Comparison of ENCODE assay signal across 8 cellular contexts in genomic region chr17:43006639-43007551, GRCh38. TPM values are rescaled to one million over a fixed set of nuclear protein-coding genes. Genes with fewer than 3 reads are reported as not detected.
DNase-seq lines count a peak whose midpoint lies in the region; ATAC-seq and TF ChIP-seq lines count a peak whose summit lies in the region.

TSS of gene IFI35 (plus strand) at chr17:43006784. CDS start at chr17:43006948, 164 bp downstream.

- no peaks in the 10 kb centered on the region for H3K27me3 Mint-ChIP-seq in CD8-positive, alpha-beta T cell (ENCODE audit: low read depth)

- H3K9me3 Mint-ChIP-seq in CD8-positive, alpha-beta T cell: no peaks in the 10 kb centered on the region

- CTCF ChIA-PET in CD8-positive, alpha-beta T cell (lab: Charles Lee): interaction anchor here (0.8 to 2.5 kb wide), 13 partner anchors 9 to 327 kb away, joined by 3 to 14 read pairs (median 3); partner anchors contain the start of genes RND2 and RPL27

- POLR2A ChIA-PET in CD8-positive, alpha-beta T cell (lab: Charles Lee): interaction anchor here (1.2 to 3.3 kb wide), 6 partner anchors 9 to 362 kb away, joined by 3 to 21 read pairs (median 5); partner anchors contain the start of gene RPL27

- peak; percentile 99 for ATAC-seq in CD8-positive, alpha-beta T cell
- ATAC-seq in GM19467 (IDR thresholded peaks at IDR 0.05; ENCODE audit: unreplicated experiment) (peak; percentile 77), heart left ventricle (peak; percentile 80 to 95 (median 85)), upper lobe of right lung (peak; percentile 96)

- peak within 1 kb of the TSS; percentile 99 for H3K9ac ChIP-seq in adipocyte (ENCODE audit: low read length)

- peak; percentile 65 to 90 (median 84) for DNase-seq in CD8-positive, alpha-beta T cell
- DNase-seq in LHCN-M2 (ENCODE audit: low read depth): peak; percentile 76
- peak; percentile 63 to 90 (median 74) for DNase-seq in T-helper 1 cell
- DNase-seq in adipocyte (ENCODE audit: low read depth): peak; percentile 91
- DNase-seq in heart left ventricle: peak; percentile 87 to 90 (median 89)
- DNase-seq in prostate gland (ENCODE audit: low spot score): peak; percentile 85
- peak; percentile 94 for DNase-seq in upper lobe of right lung

- H3K27me3 ChIP-seq in CD8-positive, alpha-beta T cell (ENCODE audit: insufficient read depth, low read length): no peaks in the 10 kb centered on the region
- H3K27me3 ChIP-seq in adipocyte (replicated peaks; ENCODE audit: control insufficient read depth, insufficient read depth, low read length) (no peaks in the 10 kb centered on the region), heart left ventricle (no peaks in the 10 kb centered on the region), prostate gland (replicated peaks; ENCODE audit: insufficient read depth) (no peaks in the 10 kb centered on the region), upper lobe of right lung (no peaks in the 10 kb centered on the region)

- peaks cover 27% of the 10 kb centered on the region for H3K4me1 Mint-ChIP-seq in CD8-positive, alpha-beta T cell (ENCODE audit: low read depth)

- H3K4me1 ChIP-seq in CD8-positive, alpha-beta T cell (ENCODE audit: insufficient read depth, low read length): peaks cover 11% of the 10 kb centered on the region
- peaks cover 23% of the 10 kb centered on the region for H3K4me1 ChIP-seq in adipocyte (ENCODE audit: control insufficient read depth, insufficient read depth, low read length)
- H3K4me1 ChIP-seq in heart left ventricle: peaks cover 2 to 58% (median 28%) of the 10 kb centered on the region in 12 donors
- no peaks in the 10 kb centered on the region for H3K4me1 ChIP-seq in prostate gland (replicated peaks)
- H3K4me1 ChIP-seq in upper lobe of right lung: peaks cover 22% of the 10 kb centered on the region

- peak within 1 kb of the TSS; percentile 82 for H3K27ac ChIP-seq in CD8-positive, alpha-beta T cell (ENCODE audit: low read depth, low read length)
- H3K27ac ChIP-seq in heart left ventricle (peak within 1 kb of the TSS; percentile 39 to 95 (median 91)), prostate gland (peak within 1 kb of the TSS; percentile 94 to 96), upper lobe of right lung (peak within 1 kb of the TSS; percentile 89)

- intact Hi-C loops in CD8-positive, alpha-beta T cell (cut with DNase I, micrococcal nuclease): loop anchor here (1.0 to 5.0 kb wide), 4 partner anchors 9 to 332 kb away; partner anchors contain the start of genes BRCA1 (in 1 of the 2) and RPL27 (in 1 of the 2)
- intact Hi-C loops in heart left ventricle (cut with DNase I) (loop anchor here in 1 of 10 donors (5.0 kb wide), 1 partner anchor 165 kb away; the partner anchor contains the start of gene NBR1), prostate gland (cut with DNase I) (loop anchor here (5.0 kb wide), 1 partner anchor 165 kb away; the partner anchor contains the start of gene NBR1), upper lobe of right lung (cut with DNase I) (no loop called here)

- TF ChIP-seq CTCF in CD8-positive, alpha-beta T cell (IDR thresholded peaks at IDR 0.05): peak; percentile 57
- TF ChIP-seq CTCF in heart left ventricle (IDR thresholded peaks at IDR 0.05) (peak in 10 of 12 donors; percentile 25 to 78 (median 56)), prostate gland (IDR thresholded peaks at IDR 0.05) (peak in 3 of 4 experiments; percentile 51 to 53 (median 52)), upper lobe of right lung (IDR thresholded peaks at IDR 0.05) (peak; percentile 53)

- no peaks in the 10 kb centered on the region for H3K9me3 ChIP-seq in CD8-positive, alpha-beta T cell (ENCODE audit: low read length)
- H3K9me3 ChIP-seq in adipocyte (ENCODE audit: control insufficient read depth, low read length) (no peaks in the 10 kb centered on the region), heart left ventricle (no peaks in the 10 kb centered on the region), prostate gland (no peaks in the 10 kb centered on the region), upper lobe of right lung (no peaks in the 10 kb centered on the region)

- H3K27ac Mint-ChIP-seq in CD8-positive, alpha-beta T cell: peak within 1 kb of the TSS; percentile 99

- WGBS in heart left ventricle, 4 donors: 29 to 34% (median 34%) methylated on average over 16 to 18 of the region's 18 CpGs
- 25% methylated on average over 18 of the region's 18 CpGs for WGBS in prostate gland

- peaks cover 43% of the 10 kb centered on the region for H3K36me3 Mint-ChIP-seq in CD8-positive, alpha-beta T cell

- H3K4me3 Mint-ChIP-seq in CD8-positive, alpha-beta T cell: peak within 1 kb of the TSS; percentile 99

- H3K4me3 ChIP-seq in CD8-positive, alpha-beta T cell (ENCODE audit: low read depth, low read length): peak within 1 kb of the TSS; percentile 75
- H3K4me3 ChIP-seq in adipocyte (ENCODE audit: low read length) (peak within 1 kb of the TSS; percentile 99), heart left ventricle (peak within 1 kb of the TSS; percentile 35 to 90 (median 72)), prostate gland (peak within 1 kb of the TSS; percentile 64 to 65), upper lobe of right lung (peak within 1 kb of the TSS; percentile 65)

- H3K36me3 ChIP-seq in CD8-positive, alpha-beta T cell (ENCODE audit: insufficient read depth, low read length): peaks cover 15% of the 10 kb centered on the region
- H3K36me3 ChIP-seq in adipocyte (ENCODE audit: control insufficient read depth, insufficient read depth, low read length, severe bottlenecking) (peaks cover 18% of the 10 kb centered on the region), heart left ventricle (peaks cover 0 to 44% (median 27%) of the 10 kb centered on the region in 9 donors), prostate gland (peaks cover 0 to 12% of the 10 kb centered on the region in 2 donors), upper lobe of right lung (peaks cover 31% of the 10 kb centered on the region)

- peak in 1 of 2 donors; percentile 34 for TF ChIP-seq POLR2A in heart left ventricle (IDR thresholded peaks at IDR 0.05)
- peak; percentile 41 for TF ChIP-seq POLR2A in prostate gland (IDR thresholded peaks at IDR 0.05)

RNA-seq across cellular contexts. Expression of gene IFI35, which starts in this region (rescaled TPM):
- total RNA-seq in CD8-positive, alpha-beta T cell: 10 to 100 TPM; 24.3 to 25.6 TPM
- total RNA-seq in LHCN-M2 (2014; rRNA removed) (12.6 and 26.3 TPM in 2 replicates), heart left ventricle (10 to 100 TPM in 8 of 9 donors, 1 to 10 TPM in 1; 8.4 to 66.7 (median 11.9) TPM), prostate gland (10 to 100 TPM; 35.6 to 40.1 TPM), upper lobe of right lung (47.7 TPM)
- polyA plus RNA-seq in LHCN-M2 (2012): 20.3 TPM
- 10 to 100 TPM in 1 of 2 donors, 1 to 10 TPM in 1; 9.2 to 12.5 TPM for polyA plus RNA-seq in heart left ventricle

Comparison
In these comparisons a context has a peak if more than half of its experiments do, and no peak if none do; other contexts are left out.
1. Peak in every context shown above with its lines: DNase-seq, ATAC-seq, H3K4me3 ChIP-seq and H3K27ac ChIP-seq.